ENCODE assay signal across 15 cellular contexts in the genomic region with DNA sequence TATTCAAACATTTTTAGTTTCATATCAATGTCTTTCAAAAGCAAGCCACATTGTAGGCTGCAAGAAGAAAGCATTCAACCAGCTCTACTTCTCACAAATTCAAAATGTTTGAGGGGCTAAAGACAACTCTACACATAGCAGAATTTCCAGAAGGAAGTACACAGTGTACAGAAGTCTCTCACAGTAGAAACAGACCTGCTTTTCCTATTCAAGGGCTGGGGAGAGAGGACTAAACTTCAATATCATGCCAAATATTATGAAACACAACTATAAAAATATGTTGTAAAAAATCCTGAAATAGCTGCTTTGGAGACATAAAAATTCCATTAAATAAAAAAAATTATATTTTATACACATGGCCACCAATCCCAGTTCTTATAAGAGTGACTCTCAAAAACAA.
A peak's percentile ranks its signal among the peaks of the same experiment; 100 is the strongest.
DNase-seq lines count a peak whose midpoint lies in the region; TF ChIP-seq lines count a peak whose summit lies in the region.
"Had no signal": no experiment of that assay in that cellular context is flagged by ENCODE, and none has a peak within 500 bp of the region (broad histone marks: within the 10 kb centered on the region; RNA-seq: fewer than 3 reads in every experiment).

No MANE protein-coding gene starts in this region.

- H3K27me3 ChIP-seq in ascending aorta, result no peaks in the 10 kb centered on the region
- H3K27me3 ChIP-seq in tibial artery, result no peaks in the 10 kb centered on the region
- H3K27me3 ChIP-seq: BLaER1 had no signal

- peaks cover 51% of the 10 kb centered on the region for H3K4me1 Mint-ChIP-seq in HFFc6 (ENCODE audit: low read depth)
- peaks cover 9% of the 10 kb centered on the region for H3K4me1 Mint-ChIP-seq in nephron
- H3K4me1 Mint-ChIP-seq: CD8-positive, alpha-beta memory T cell; GM23338 had no signal

- no peak overlapping the region for H3K4me3 Mint-ChIP-seq in HFFc6
- H3K4me3 Mint-ChIP-seq in nephron, result no peak overlapping the region
- H3K4me3 Mint-ChIP-seq: CD8-positive, alpha-beta memory T cell; GM23338; IgD-negative memory B cell had no signal

- TF ChIP-seq CTCF in HFFc6 (IDR thresholded peaks at IDR 0.05) (no peak), ascending aorta (IDR thresholded peaks at IDR 0.05) (no peak), nephron (IDR thresholded peaks at IDR 0.05; ENCODE audit: unreplicated experiment in 3 of 3) (no peak), tibial artery (IDR thresholded peaks at IDR 0.05) (no peak)

- no peak overlapping the region for H3K4me3 ChIP-seq in ascending aorta
- H3K4me3 ChIP-seq in tibial artery, result no peak overlapping the region
- H3K4me3 ChIP-seq: BLaER1, GM23338 had no signal

- H3K36me3 ChIP-seq in ascending aorta (peaks cover 0 to 17% of the 10 kb centered on the region in 2 donors), tibial artery (peaks cover 0 to 14% (median 0%) of the 10 kb centered on the region in 3 donors)

- H3K9me3 Mint-ChIP-seq in HFFc6 (peaks cover 3% of the 10 kb centered on the region), nephron (peaks cover 5% of the 10 kb centered on the region)

- intact Hi-C loops in ascending aorta (cut with DNase I) (no loop called here), tibial artery (cut with DNase I; ENCODE audit: low total_unique reads) (no loop called here)

- H3K36me3 Mint-ChIP-seq in HFFc6 (ENCODE audit: low read depth), result peaks cover 53% of the 10 kb centered on the region
- peaks cover 88% of the 10 kb centered on the region for H3K36me3 Mint-ChIP-seq in nephron (ENCODE audit: low read depth)
- H3K36me3 Mint-ChIP-seq: CD8-positive, alpha-beta memory T cell; IgD-negative memory B cell had no signal

- H3K4me1 ChIP-seq in ascending aorta, result peaks cover 0 to 22% of the 10 kb centered on the region in 2 donors
- H3K4me1 ChIP-seq in tibial artery, result peaks cover 0 to 54% (median 15%) of the 10 kb centered on the region in 4 donors
- H3K4me1 ChIP-seq: BLaER1 had no signal

- H3K9me3 ChIP-seq in ascending aorta (no peaks in the 10 kb centered on the region), tibial artery (no peaks in the 10 kb centered on the region)
- H3K9me3 ChIP-seq: Caco-2 had no signal

- peak overlapping the region; percentile 58 to 62 for H3K27ac ChIP-seq in ascending aorta
- H3K27ac ChIP-seq in tibial artery, result peak overlapping the region; percentile 44 to 47
- H3K27ac ChIP-seq: BLaER1 had no signal

- H3K27me3 Mint-ChIP-seq in HFFc6 (ENCODE audit: insufficient read depth) (no peaks in the 10 kb centered on the region), nephron (ENCODE audit: low read depth) (no peaks in the 10 kb centered on the region)

- DNase-seq in HFFc6, result no peak
- DNase-seq in ascending aorta (ENCODE audit: low spot score in 2 of 2), result no peak
- DNase-seq in tibial artery, result no peak
- DNase-seq in activated CD4-positive, alpha-beta T cell treated with anti-CD3 and anti-CD28 coated beads, Interleukin-2, amount 50 U/mL, for 48 hours, result no peak
- no peak for DNase-seq in EL
- DNase-seq in 8988T, result no peak
- DNase-seq: AML-193; Caco-2; CD8-positive, alpha-beta memory T cell; DND-41; H7 had no signal

- peak overlapping the region; percentile 27; the same call in 1 of the 2 replicates for H3K27ac Mint-ChIP-seq in HFFc6
- H3K27ac Mint-ChIP-seq in nephron, result peak overlapping the region in 2 of 3 experiments; percentile 10 to 70
- H3K27ac Mint-ChIP-seq: CD8-positive, alpha-beta memory T cell; GM23338; IgD-negative memory B cell had no signal
